In the genomic region with DNA sequence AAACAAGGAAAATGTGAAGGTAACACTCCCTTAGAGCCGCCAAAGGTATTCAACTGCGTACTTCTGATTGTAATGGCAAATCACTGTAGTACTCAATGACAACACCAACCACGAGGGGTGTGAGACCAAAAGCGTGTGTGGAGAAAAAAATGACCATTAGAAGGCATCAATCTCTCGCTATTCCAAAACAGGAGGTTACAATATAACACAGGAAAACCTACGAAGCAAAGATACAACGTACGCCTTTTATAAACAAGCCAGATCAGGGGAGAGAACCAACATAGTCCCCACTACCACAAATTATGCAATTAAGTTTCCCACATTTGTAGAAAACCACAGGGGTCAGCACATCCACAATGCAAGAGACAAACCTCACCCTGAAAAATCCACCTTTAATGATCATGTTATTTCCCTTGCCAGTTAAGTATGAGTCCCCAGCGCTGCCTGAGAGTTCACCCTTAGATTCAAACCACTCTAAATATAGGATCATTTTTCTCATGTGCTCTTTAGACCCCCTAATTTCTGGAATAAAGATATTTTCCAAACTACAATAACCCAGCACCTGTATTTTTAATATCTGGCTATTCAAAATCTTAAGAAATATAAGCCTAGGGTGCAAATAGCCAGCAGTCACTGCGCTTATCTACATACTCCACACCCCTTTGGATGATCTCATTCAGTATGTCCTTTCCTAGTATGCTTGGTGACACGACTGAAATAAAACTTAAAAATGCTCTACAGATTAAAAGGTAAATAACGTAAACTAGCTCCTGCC, we compare ENCODE assay signal across 10 cellular contexts. TPM values are rescaled to one million over a fixed set of nuclear protein-coding genes. Genes with fewer than 3 reads are reported as not detected.
DNase-seq lines count a peak whose midpoint lies in the region; ATAC-seq and TF ChIP-seq lines count a peak whose summit lies in the region.
"Had no signal": no experiment of that assay in that cellular context is flagged by ENCODE, and none has a peak within 500 bp of the region (broad histone marks: within the 10 kb centered on the region; RNA-seq: fewer than 3 reads in every experiment).

No MANE protein-coding gene starts in this region.

- H3K36me3 ChIP-seq in right atrium auricular region (no peaks in the 10 kb centered on the region), OCI-LY3 (replicated peaks; ENCODE audit: low read depth, low read length) (no peaks in the 10 kb centered on the region), suprapubic skin (no peaks in the 10 kb centered on the region), adrenal gland (replicated peaks in 1 of 2) (no peaks in the 10 kb centered on the region)
- no peaks in the 10 kb centered on the region for H3K36me3 ChIP-seq in CD4-positive, alpha-beta memory T cell (ENCODE audit: insufficient read depth, low read length)

- H3K4me3 ChIP-seq in right atrium auricular region (no peak overlapping the region), OCI-LY3 (ENCODE audit: low read length) (peak overlapping the region; percentile 63), fibroblast of mammary gland (ENCODE audit: control insufficient read depth, low read depth, low read length) (no peak overlapping the region), suprapubic skin (no peak overlapping the region), adrenal gland (no peak overlapping the region)
- no peak overlapping the region for H3K4me3 ChIP-seq in CD4-positive, alpha-beta memory T cell (ENCODE audit: low read length in 2 of 2)

- H3K27ac Mint-ChIP-seq in CD4-positive, alpha-beta memory T cell, result no peak overlapping the region
- H3K27ac Mint-ChIP-seq: activated naive CD4-positive, alpha-beta T cell treated with anti-CD3 and anti-CD28 coated beads, Interleukin-2, amount 50 U/mL, for 72 hours; CD4-positive, alpha-beta T cell had no signal

- DNase-seq in Right ventricle myocardium superior, result no peak
- DNase-seq in right atrium auricular region (ENCODE audit: low spot score), result no peak
- DNase-seq in fibroblast of mammary gland (ENCODE audit: low read depth), result peak; percentile 66
- no peak for DNase-seq in suprapubic skin (ENCODE audit: low spot score in 2 of 2)
- no peak for DNase-seq in adrenal gland
- DNase-seq in CD4-positive, alpha-beta memory T cell, result no peak
- no peak for DNase-seq in HPDE6-E6E7 (ENCODE audit: extremely low spot score)
- DNase-seq: CD4-positive, alpha-beta T cell had no signal

- no peaks in the 10 kb centered on the region for H3K79me2 ChIP-seq in OCI-LY3 (ENCODE audit: low read length)

- H3K9me3 Mint-ChIP-seq in CD4-positive, alpha-beta memory T cell, result no peaks in the 10 kb centered on the region
- H3K9me3 Mint-ChIP-seq: activated naive CD4-positive, alpha-beta T cell treated with anti-CD3 and anti-CD28 coated beads, Interleukin-2, amount 50 U/mL, for 72 hours; CD4-positive, alpha-beta T cell had no signal

- 42% methylated on average over 12 of the region's 12 CpGs for WGBS in suprapubic skin
- WGBS in adrenal gland, 4 donors, result 55 to 63% (median 59%) methylated on average over 12 of the region's 12 CpGs

- no peaks in the 10 kb centered on the region for H4K20me1 ChIP-seq in OCI-LY3 (ENCODE audit: insufficient read depth, low read length)

- H3K9ac ChIP-seq in OCI-LY3 (ENCODE audit: low read length), result peak overlapping the region; percentile 60

- peaks cover 4 to 5% of the 10 kb centered on the region in 2 donors for H3K27me3 Mint-ChIP-seq in CD4-positive, alpha-beta memory T cell

- H3K4me1 ChIP-seq in right atrium auricular region (no peaks in the 10 kb centered on the region), OCI-LY3 (ENCODE audit: low read length) (peaks cover 48% of the 10 kb centered on the region), suprapubic skin (no peaks in the 10 kb centered on the region), adrenal gland (replicated peaks in 1 of 2) (no peaks in the 10 kb centered on the region)
- no peaks in the 10 kb centered on the region for H3K4me1 ChIP-seq in CD4-positive, alpha-beta memory T cell (ENCODE audit: insufficient read depth, low read length)

- H3K4me2 ChIP-seq in OCI-LY3 (ENCODE audit: low read length), result peak overlapping the region; percentile 69

- no peak for TF ChIP-seq EP300 in suprapubic skin (IDR thresholded peaks at IDR 0.05)

- TF ChIP-seq CTCF in right atrium auricular region (IDR thresholded peaks at IDR 0.05), result no peak
- no peak; the same call in 1 of the 2 replicates for TF ChIP-seq CTCF in OCI-LY3 (IDR thresholded peaks at IDR 0.05; ENCODE audit: low read depth, low read length)
- no peak for TF ChIP-seq CTCF in fibroblast of mammary gland (conservative IDR thresholded peaks at IDR 0.05; ENCODE audit: control insufficient read depth, insufficient read depth, low read depth, low read length)
- no peak for TF ChIP-seq CTCF in suprapubic skin (IDR thresholded peaks at IDR 0.05)
- no peak for TF ChIP-seq CTCF in adrenal gland (IDR thresholded peaks at IDR 0.05)

- TF ChIP-seq POLR2A in suprapubic skin (IDR thresholded peaks at IDR 0.05) (no peak), adrenal gland (IDR thresholded peaks at IDR 0.05) (peak in 1 of 2 donors; percentile 44)

- H3K27ac ChIP-seq in right atrium auricular region, result no peak overlapping the region
- H3K27ac ChIP-seq in OCI-LY3 (ENCODE audit: low read length), result peak overlapping the region; percentile 60
- H3K27ac ChIP-seq in suprapubic skin, result peak overlapping the region; percentile 19
- no peak overlapping the region for H3K27ac ChIP-seq in adrenal gland
- no peak overlapping the region for H3K27ac ChIP-seq in CD4-positive, alpha-beta memory T cell (ENCODE audit: low read depth, low read length)

- CTCF ChIA-PET in CD4-positive, alpha-beta memory T cell (lab: Charles Lee; ENCODE audit: partially characterized antibody), result no interaction called here

- no peaks in the 10 kb centered on the region for H3K4me1 Mint-ChIP-seq in CD4-positive, alpha-beta memory T cell

- intact Hi-C loops in Right ventricle myocardium superior (cut with DNase I), result no loop called here
- intact Hi-C loops in adrenal gland (cut with DNase I), result no loop called here
- intact Hi-C loops in CD4-positive, alpha-beta memory T cell (cut with micrococcal nuclease), result no loop called here

- no peak overlapping the region for H3K4me3 Mint-ChIP-seq in CD4-positive, alpha-beta memory T cell
- H3K4me3 Mint-ChIP-seq: CD4-positive, alpha-beta T cell had no signal

- peak overlapping the region; percentile 59 for H2AFZ ChIP-seq in OCI-LY3 (ENCODE audit: low read depth, low read length)

- H3K27me3 ChIP-seq in right atrium auricular region (no peaks in the 10 kb centered on the region), OCI-LY3 (ENCODE audit: low read depth, low read length) (no peaks in the 10 kb centered on the region), suprapubic skin (peaks cover 3% of the 10 kb centered on the region), adrenal gland (peaks cover 5% of the 10 kb centered on the region)
- no peaks in the 10 kb centered on the region for H3K27me3 ChIP-seq in CD4-positive, alpha-beta memory T cell (ENCODE audit: insufficient read depth, low read length)

- H3K36me3 Mint-ChIP-seq in CD4-positive, alpha-beta memory T cell, result no peaks in the 10 kb centered on the region
- H3K36me3 Mint-ChIP-seq: activated naive CD4-positive, alpha-beta T cell treated with anti-CD3 and anti-CD28 coated beads, Interleukin-2, amount 50 U/mL, for 72 hours had no signal

- H3K9me3 ChIP-seq in right atrium auricular region, result no peaks in the 10 kb centered on the region
- no peaks in the 10 kb centered on the region for H3K9me3 ChIP-seq in OCI-LY3 (ENCODE audit: insufficient read depth, low read length)
- no peaks in the 10 kb centered on the region for H3K9me3 ChIP-seq in suprapubic skin
- no peaks in the 10 kb centered on the region for H3K9me3 ChIP-seq in adrenal gland (replicated peaks in 1 of 3)
- no peaks in the 10 kb centered on the region for H3K9me3 ChIP-seq in CD4-positive, alpha-beta memory T cell (ENCODE audit: control insufficient read depth in 1 of 2, low read length in 2 of 2)

- ATAC-seq in Right ventricle myocardium superior (ENCODE audit: poor library complexity), result peak; percentile 61

- POLR2A ChIA-PET in CD4-positive, alpha-beta memory T cell (lab: Charles Lee; ENCODE audit: partially characterized antibody), result no interaction called here

RNA-seq across cellular contexts. Expression of a gene that starts 12.4 kb away (rescaled TPM):
- total RNA-seq in Right ventricle myocardium superior (0.13 TPM), right atrium auricular region (not detected), suprapubic skin (under 1 TPM in 3 of 4 donors, not detected in 1; 0.15 to 0.34 (median 0.32) TPM), adrenal gland (under 1 TPM in 7 of 8 donors, not detected in 1; 0.10 to 0.69 (median 0.21) TPM)
- under 1 TPM; 0.24 to 0.97 (median 0.81) TPM for polyA plus RNA-seq in adrenal gland
- 1 to 10 TPM; 1.3 to 1.6 TPM for total RNA-seq in CD4-positive, alpha-beta memory T cell
- polyA plus RNA-seq in CD4-positive, alpha-beta memory T cell, result not detected

RNA-seq across cellular contexts. Expression of a gene that starts 13.0 kb away (rescaled TPM):
- total RNA-seq in Right ventricle myocardium superior (38.5 TPM), right atrium auricular region (10 to 100 TPM; 24.3 to 29.3 TPM), suprapubic skin (10 to 100 TPM in 3 of 4 donors, 1 to 10 TPM in 1; 9.5 to 21.2 (median 11.8) TPM), adrenal gland (10 to 100 TPM; 11.7 to 40.2 (median 29.8) TPM)
- 10 to 100 TPM; 29.7 to 60.2 (median 30.3) TPM for polyA plus RNA-seq in adrenal gland
- 10 to 100 TPM; 25.8 to 28.2 TPM for total RNA-seq in CD4-positive, alpha-beta memory T cell
- polyA plus RNA-seq in CD4-positive, alpha-beta memory T cell, result 10 to 100 TPM; 45.5 to 74.2 TPM

Comparison
In these comparisons a context has a peak if more than half of its experiments do, and no peak if none do; other contexts are left out.
1. H3K27ac ChIP-seq: peak in OCI-LY3 (single experiment) and suprapubic skin (single experiment); none in right atrium auricular region (0 of 2), adrenal gland (0 of 5) and CD4-positive, alpha-beta memory T cell (single experiment).